9 cellular contexts compared by ENCODE assay signal in genomic region chr15:31398677-31399260, GRCh38.
A peak's percentile ranks its signal among the peaks of the same experiment; 100 is the strongest.
DNase-seq lines count a peak whose midpoint lies in the region; ATAC-seq, FAIRE-seq and TF ChIP-seq lines count a peak whose summit lies in the region.
"Had no signal": no experiment of that assay in that cellular context is flagged by ENCODE, and none has a peak within 500 bp of the region (broad histone marks: within the 10 kb centered on the region; RNA-seq: fewer than 3 reads in every experiment).

No MANE protein-coding gene starts in this region.

- H3K4me3 ChIP-seq in heart left ventricle (no peak overlapping the region), uterus (no peak overlapping the region)
- H3K4me3 ChIP-seq: lung had no signal

- WGBS in heart left ventricle, 4 donors: 60 to 71% (median 67%) methylated on average over 4 to 9 of the region's 9 CpGs

- H3K27me3 ChIP-seq in heart left ventricle (no peaks in the 10 kb centered on the region), uterus (no peaks in the 10 kb centered on the region)

- peak overlapping the region in 9 of 12 donors; percentile 53 to 86 (median 74) for H3K27ac ChIP-seq in heart left ventricle
- peak overlapping the region; percentile 79 to 85 for H3K27ac ChIP-seq in uterus

- peaks cover 0 to 3% (median 0%) of the 10 kb centered on the region in 12 donors for H3K9me3 ChIP-seq in heart left ventricle
- no peaks in the 10 kb centered on the region for H3K9me3 ChIP-seq in uterus

- DNase-seq in heart left ventricle: no peak
- no peak for DNase-seq in left cardiac atrium
- peak; percentile 47 to 50 for DNase-seq in activated T-cell treated with anti-CD3 and anti-CD28 coated beads, Interleukin-2, amount 50 U/mL, for 48 hours
- DNase-seq in islet precursor cell: peak; percentile 78
- DNase-seq in uterus: no peak
- DNase-seq in HuH-7.5 (ENCODE audit: low spot score): no peak
- no peak for DNase-seq in D721Med (ENCODE audit: insufficient read length, low spot score)
- DNase-seq in RKO (ENCODE audit: low spot score): no peak

- ATAC-seq in heart left ventricle (no peak), left cardiac atrium (no peak)

- FAIRE-seq in D721Med (lab: Jason Lieb, UNC): no peak

- intact Hi-C loops in heart left ventricle (cut with DNase I) (loop anchor here in 6 of 10 donors (2.0 to 10.0 kb wide), 9 partner anchors 36 to 404 kb away; partner anchors contain the start of genes KLF13 (in 2 of the 6) and MTMR10 (in 1 of the 6)), left cardiac atrium (cut with DNase I) (loop anchor here in 1 of 2 donors (10.0 kb wide), 1 partner anchor 64 kb away; no protein-coding TSS in a partner anchor), uterus (cut with DNase I; ENCODE audit: low total_unique reads) (no loop called here)

- no peak for TF ChIP-seq POLR2A in heart left ventricle (IDR thresholded peaks at IDR 0.05)
- no peak for TF ChIP-seq POLR2A in uterus (IDR thresholded peaks at IDR 0.05)

- peaks cover 0 to 44% (median 28%) of the 10 kb centered on the region in 12 donors for H3K4me1 ChIP-seq in heart left ventricle
- H3K4me1 ChIP-seq in uterus: peaks cover 0 to 6% of the 10 kb centered on the region in 2 donors

- no peak for TF ChIP-seq CTCF in heart left ventricle (IDR thresholded peaks at IDR 0.05)
- no peak for TF ChIP-seq CTCF in uterus (IDR thresholded peaks at IDR 0.05)
- no peak for TF ChIP-seq CTCF in D721Med (IDR thresholded peaks at IDR 0.05; ENCODE audit: insufficient read depth, missing control alignments)

- H3K36me3 ChIP-seq in heart left ventricle (no peaks in the 10 kb centered on the region), uterus (no peaks in the 10 kb centered on the region)

Comparison
In these comparisons a context has a peak if more than half of its experiments do, and no peak if none do; other contexts are left out.
1. DNase-seq: peak in activated T-cell treated with anti-CD3 and anti-CD28 coated beads, Interleukin-2, amount 50 U/mL, for 48 hours (2 of 2) and islet precursor cell (single experiment); none in heart left ventricle (0 of 5), left cardiac atrium (single experiment), uterus (0 of 2), HuH-7.5 (single experiment), D721Med (single experiment) and RKO (single experiment).